ENCODE assay signal across 22 cellular contexts in genomic region chr4:138646383-138646782, GRCh38.
"Had no signal": no experiment of that assay in that cellular context is flagged by ENCODE, and none has a peak within 500 bp of the region (broad histone marks: within the 10 kb centered on the region; RNA-seq: fewer than 3 reads in every experiment).

No MANE protein-coding gene starts in this region.

- H3K27ac Mint-ChIP-seq: activated B cell treated with CpG ODN at 0.5 μM for 24 hours; activated CD4-positive, alpha-beta memory T cell treated with anti-CD3 and anti-CD28 coated beads for 36 hours; activated CD4-positive, alpha-beta T cell treated with anti-CD3 and anti-CD28 coated beads, Interleukin-2, amount 10 ng/mL, durations not matched to agents 7 days and 5 days; activated naive CD4-positive, alpha-beta T cell treated with anti-CD3 and anti-CD28 coated beads for 36 hours; activated naive CD8-positive, alpha-beta T cell; activated T-helper 17 cell treated with anti-CD3 and anti-CD28 coated beads, Interleukin-2, amount 50 U/mL, for 72 hours; brain had no signal

- H3K4me3 ChIP-seq: cardiac muscle cell had no signal

- H3K4me3 Mint-ChIP-seq: activated B cell treated with CpG ODN at 0.5 μM for 24 hours; activated CD4-positive, alpha-beta memory T cell treated with anti-CD3 and anti-CD28 coated beads for 36 hours; activated CD4-positive, alpha-beta T cell treated with anti-CD3 and anti-CD28 coated beads, Interleukin-2, amount 10 ng/mL, durations not matched to agents 7 days and 5 days; activated naive CD4-positive, alpha-beta T cell treated with anti-CD3 and anti-CD28 coated beads for 36 hours; activated naive CD8-positive, alpha-beta T cell; activated T-helper 17 cell treated with anti-CD3 and anti-CD28 coated beads, Interleukin-2, amount 50 U/mL, for 72 hours; brain had no signal

- H3K36me3 ChIP-seq: cardiac muscle cell had no signal

- H3K4me1 Mint-ChIP-seq: activated B cell treated with CpG ODN at 0.5 μM for 24 hours; activated CD4-positive, alpha-beta T cell treated with anti-CD3 and anti-CD28 coated beads, Interleukin-2, amount 10 ng/mL, durations not matched to agents 7 days and 5 days; activated T-helper 17 cell treated with anti-CD3 and anti-CD28 coated beads, Interleukin-2, amount 50 U/mL, for 72 hours; brain had no signal

- DNase-seq: activated B cell treated with CpG ODN at 0.5 μM for 24 hours; activated CD4-positive, alpha-beta memory T cell treated with anti-CD3 and anti-CD28 coated beads for 36 hours; activated CD4-positive, alpha-beta T cell treated with anti-CD3 and anti-CD28 coated beads, Interleukin-2, amount 10 ng/mL, durations not matched to agents 7 days and 5 days; activated CD8-positive, alpha-beta memory T cell treated with anti-CD3 and anti-CD28 coated beads for 24 hours; activated gamma-delta T cell; activated naive CD4-positive, alpha-beta T cell treated with anti-CD3 and anti-CD28 coated beads for 36 hours; activated T-cell treated with anti-CD3 and anti-CD28 coated beads for 4 hours; activated T-cell treated with anti-CD3 and anti-CD28 coated beads, Interleukin-2, amount 50 U/mL, for 48 hours; amygdala; NCI-H1092 treated with DMSO at 0.1 percent for 48 hours; NCI-H1417 treated with DMSO at 0.1 percent for 48 hours; NCI-H1694; NCI-H2029 treated with DMSO at 0.1 percent for 48 hours; NCI-H524; PC-3; SIG-M5; T-helper 2 cell; T1000 had no signal

- H3K27ac ChIP-seq: cardiac muscle cell had no signal

- H3K9me3 Mint-ChIP-seq: activated B cell treated with CpG ODN at 0.5 μM for 24 hours; activated CD4-positive, alpha-beta memory T cell treated with anti-CD3 and anti-CD28 coated beads for 36 hours; activated CD4-positive, alpha-beta T cell treated with anti-CD3 and anti-CD28 coated beads, Interleukin-2, amount 10 ng/mL, durations not matched to agents 7 days and 5 days; activated naive CD4-positive, alpha-beta T cell treated with anti-CD3 and anti-CD28 coated beads for 36 hours; activated T-helper 17 cell treated with anti-CD3 and anti-CD28 coated beads, Interleukin-2, amount 50 U/mL, for 72 hours had no signal

- ATAC-seq: activated T-helper 17 cell treated with anti-CD3 and anti-CD28 coated beads, Interleukin-2, amount 50 U/mL, for 72 hours; PC-3 had no signal

- H3K36me3 Mint-ChIP-seq: activated CD4-positive, alpha-beta memory T cell treated with anti-CD3 and anti-CD28 coated beads for 36 hours; activated naive CD8-positive, alpha-beta T cell; brain had no signal

- H3K27me3 Mint-ChIP-seq: activated CD4-positive, alpha-beta memory T cell treated with anti-CD3 and anti-CD28 coated beads for 36 hours; activated CD4-positive, alpha-beta T cell treated with anti-CD3 and anti-CD28 coated beads, Interleukin-2, amount 10 ng/mL, durations not matched to agents 7 days and 5 days; activated T-helper 17 cell treated with anti-CD3 and anti-CD28 coated beads, Interleukin-2, amount 50 U/mL, for 72 hours; brain had no signal

- H3K27me3 ChIP-seq: cardiac muscle cell had no signal
